28 cellular contexts compared by ENCODE assay signal in the genomic region with DNA sequence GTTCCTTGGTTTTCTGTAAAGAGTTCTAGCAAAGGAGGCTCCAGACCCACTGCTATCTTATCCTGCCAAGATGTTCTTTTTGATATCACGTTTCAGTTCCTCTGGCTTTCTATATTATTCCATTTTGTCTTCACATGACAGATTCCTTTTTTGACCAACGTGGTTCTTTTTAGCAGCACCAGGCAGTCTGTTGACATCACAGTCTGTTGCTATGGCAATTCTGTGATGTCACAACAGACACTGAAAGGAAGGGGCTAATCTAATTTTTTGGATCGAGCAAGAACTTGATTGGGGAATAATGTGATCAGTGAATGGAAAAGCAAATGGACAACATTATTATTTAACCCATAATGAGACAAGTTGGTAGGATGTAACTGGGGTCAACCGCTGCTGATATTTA.
DNase-seq lines count a peak whose midpoint lies in the region; ATAC-seq, FAIRE-seq and TF ChIP-seq lines count a peak whose summit lies in the region.
"Had no signal": no experiment of that assay in that cellular context is flagged by ENCODE, and none has a peak within 500 bp of the region (broad histone marks: within the 10 kb centered on the region; RNA-seq: fewer than 3 reads in every experiment).

No MANE protein-coding gene starts in this region.

- FAIRE-seq in HepG2 (lab: Jason Lieb, UNC) (no peak), K562 (lab: Jason Lieb, UNC) (no peak), H54 (lab: Jason Lieb, UNC) (no peak), small intestine (lab: Jason Lieb, UNC) (no peak)
- FAIRE-seq: GM12891, HTR-8/SVneo, RCC 7860 had no signal

- H3K9ac ChIP-seq in HepG2 (ENCODE audit: insufficient read depth, low read depth, low read length) = no peak overlapping the region
- H3K9ac ChIP-seq in K562 (ENCODE audit: insufficient read depth in 1 of 2, low read depth in 2 of 2, low read length in 2 of 2) = no peak overlapping the region

- peaks cover 4 to 20% of the 10 kb centered on the region in 2 experiments; a peak in 4 of 5 replicates for H3K36me3 ChIP-seq in HepG2 (replicated peaks in 1 of 2; ENCODE audit: control insufficient read depth in 1 of 2, insufficient read depth in 2 of 2, low read length in 2 of 2)
- peaks cover 0 to 14% (median 8%) of the 10 kb centered on the region in 4 donors for H3K36me3 ChIP-seq in right lobe of liver
- H3K36me3 ChIP-seq in K562 (ENCODE audit: control insufficient read depth, insufficient read depth, low read length) = no peaks in the 10 kb centered on the region
- H3K36me3 ChIP-seq in small intestine (ENCODE audit: control insufficient read depth in 2 of 2, insufficient read depth in 2 of 2, low read length in 2 of 2) = peaks cover 0 to 2% of the 10 kb centered on the region in 2 donors
- H3K36me3 ChIP-seq: adrenal gland had no signal

- H2AFZ ChIP-seq in HepG2 (ENCODE audit: low read length) (no peak overlapping the region), K562 (ENCODE audit: low read depth, low read length) (no peak overlapping the region)

- H3K79me2 ChIP-seq in HepG2 (ENCODE audit: insufficient read depth, low read length) (no peaks in the 10 kb centered on the region), K562 (ENCODE audit: control insufficient read depth, insufficient read depth, low read length) (no peaks in the 10 kb centered on the region)

- H4K20me1 ChIP-seq in HepG2 (ENCODE audit: insufficient read depth, low read length) (no peaks in the 10 kb centered on the region), K562 (replicated peaks; ENCODE audit: control insufficient read depth, insufficient read depth, low read length) (no peaks in the 10 kb centered on the region; the same call in 1 of the 2 replicates)

- in situ Hi-C loops in HepG2 (cut with HindIII; ENCODE audit: extremely low pct_ligation_motif_present, low pct_unique_long_range_greater_than_20kb) (no loop called here), K562 (cut with MboI) (no loop called here)

- ATAC-seq in HepG2 (no peak), right lobe of liver (no peak), K562 (no peak)
- ATAC-seq: body of pancreas, HCT116, WTC11 had no signal

- no peaks in the 10 kb centered on the region for H3K27me3 ChIP-seq in HepG2 (ENCODE audit: control insufficient read depth in 1 of 2, insufficient read depth in 2 of 2, low read length in 2 of 2)
- H3K27me3 ChIP-seq in right lobe of liver = no peaks in the 10 kb centered on the region
- H3K27me3 ChIP-seq in K562 (ENCODE audit: control insufficient read depth in 2 of 2, insufficient read depth in 2 of 2, low read length in 2 of 2) = peaks cover 23 to 64% of the 10 kb centered on the region in 2 experiments
- H3K27me3 ChIP-seq in small intestine (ENCODE audit: control insufficient read depth in 2 of 2, insufficient read depth in 2 of 2, low read length in 2 of 2) = no peaks in the 10 kb centered on the region
- H3K27me3 ChIP-seq: adrenal gland, body of pancreas had no signal

- H3K27ac ChIP-seq in HepG2 (ENCODE audit: extremely low read length, insufficient read depth, low read length) = no peak overlapping the region
- no peak overlapping the region for H3K27ac ChIP-seq in right lobe of liver
- no peak overlapping the region for H3K27ac ChIP-seq in K562 (ENCODE audit: extremely low read depth, low read depth, low read length)
- H3K27ac ChIP-seq in small intestine (ENCODE audit: low read depth in 1 of 2, low read length in 1 of 2) = no peak overlapping the region

- WGBS in HepG2 (ENCODE audit: low lambda C conversion rate) = 93% methylated on average over 4 of the region's 4 CpGs
- 21% methylated on average over 4 of the region's 4 CpGs for WGBS in right lobe of liver (ENCODE audit: insufficient coverage, low coverage, low lambda C conversion rate, missing lambda C conversion rate)
- WGBS in K562 (ENCODE audit: insufficient coverage, low coverage, missing lambda C conversion rate) = 0% methylated on average over 4 of the region's 4 CpGs
- WGBS in small intestine, 3 donors = 51 to 62% (median 58%) methylated on average over 4 of the region's 4 CpGs

- POLR2A ChIA-PET in HepG2 (lab: Yijun Ruan, JAX) (interaction anchor here (1.1 kb wide), 1 partner anchor 10 kb away, joined by 3 read pairs; no protein-coding TSS in a partner anchor), K562 (lab: Yijun Ruan, JAX) (interaction anchor here (1.0 kb wide), 1 partner anchor 30 kb away, joined by 3 read pairs; no protein-coding TSS in a partner anchor)

- H3K9me1 ChIP-seq in K562 (ENCODE audit: control insufficient read depth, insufficient read depth, low read length) = no peaks in the 10 kb centered on the region

- TF ChIP-seq RAD21 in HepG2 (CRISPR knock-in tag; IDR thresholded peaks at IDR 0.05) (no peak), K562 (CRISPR knock-in tag; conservative IDR thresholded peaks at IDR 0.05 in 1 of 2, IDR thresholded peaks at IDR 0.05 in 1 of 2) (no peak)

- CTCF ChIA-PET in HepG2 (lab: Yijun Ruan, JAX; ENCODE audit: low intra/inter-chr PET ratio, low total read pairs) = no interaction called here
- CTCF ChIA-PET in K562 (lab: Yijun Ruan, JAX; ENCODE audit: low intra/inter-chr PET ratio) = no interaction called here

- H3K9me3 ChIP-seq in HepG2 (ENCODE audit: low read length) = no peaks in the 10 kb centered on the region
- no peaks in the 10 kb centered on the region for H3K9me3 ChIP-seq in right lobe of liver
- no peaks in the 10 kb centered on the region for H3K9me3 ChIP-seq in K562 (replicated peaks; ENCODE audit: control insufficient read depth, insufficient read depth, low read depth, low read length)
- no peaks in the 10 kb centered on the region for H3K9me3 ChIP-seq in small intestine (ENCODE audit: control insufficient read depth, low read depth)
- H3K9me3 ChIP-seq: adrenal gland, body of pancreas had no signal

- DNase-seq in HepG2 (ENCODE audit: low spot score) = no peak
- no peak for DNase-seq in right lobe of liver
- no peak for DNase-seq in K562 (ENCODE audit: extremely low read depth in 1 of 4, low spot score in 3 of 4)
- DNase-seq in left kidney (ENCODE audit: low read depth, low spot score) = peak; percentile 75
- DNase-seq in NCI-H774 (lab: John Stamatoyannopoulos, UW) = no peak
- no peak for DNase-seq in H54 (ENCODE audit: insufficient read length, low spot score)
- no peak for DNase-seq in small intestine
- no peak for DNase-seq in NCI-H1930 (lab: John Stamatoyannopoulos, UW)
- DNase-seq: ACHN; activated CD4-positive, alpha-beta T cell treated with anti-CD3 and anti-CD28 coated beads, Interleukin-2, amount 10 ng/mL, durations not matched to agents 7 days and 5 days; activated naive CD4-positive, alpha-beta T cell; activated T-cell treated with anti-CD3 and anti-CD28 coated beads, Interleukin-2, amount 50 U/mL, for 48 hours; adrenal gland; body of pancreas; glutamatergic neuron; naive B cell; NK-92 treated with Interleukin-12 subunit alpha and Interleukin-12 subunit beta, amount 100 ng/mL, for 24 hours; occipital lobe; SIG-M5; stimulated activated CD8-positive, alpha-beta memory T cell treated with anti-CD3 and anti-CD28 coated beads, Interleukin-4, amount 100 ng/mL, for 48 hours; SW 1271; T-helper 9 cell; trophoblast cell had no signal

- no peak for TF ChIP-seq EP300 in HepG2 (IDR thresholded peaks at IDR 0.05; ENCODE audit: low read depth in 2 of 2, low read length in 2 of 2)
- TF ChIP-seq EP300 in HepG2 (CRISPR knock-in tag; IDR thresholded peaks at IDR 0.05; ENCODE audit: borderline replicate concordance) = no peak
- no peak for TF ChIP-seq EP300 in K562 (IDR thresholded peaks at IDR 0.05; ENCODE audit: low read length)

- intact Hi-C loops in HepG2 (cut with micrococcal nuclease; ENCODE audit: unreplicated experiment) = no loop called here
- intact Hi-C loops in right lobe of liver (cut with DNase I) = no loop called here
- intact Hi-C loops in K562 (cut with micrococcal nuclease) = no loop called here

- H3K4me1 ChIP-seq in HepG2 (ENCODE audit: insufficient read depth, low read length) = peaks cover 31% of the 10 kb centered on the region
- peaks cover 0 to 59% (median 28%) of the 10 kb centered on the region in 4 donors for H3K4me1 ChIP-seq in right lobe of liver
- no peaks in the 10 kb centered on the region for H3K4me1 ChIP-seq in K562 (replicated peaks in 1 of 2; ENCODE audit: control insufficient read depth in 2 of 2, insufficient read depth in 2 of 2, low read length in 2 of 2)
- peaks cover 0 to 9% of the 10 kb centered on the region in 2 donors for H3K4me1 ChIP-seq in small intestine (ENCODE audit: control insufficient read depth in 2 of 2, insufficient read depth in 1 of 2, low read depth in 1 of 2, low read length in 1 of 2)

- TF ChIP-seq CTCF in HepG2 (CRISPR knock-in tag; IDR thresholded peaks at IDR 0.05) = no peak
- TF ChIP-seq CTCF in right lobe of liver (IDR thresholded peaks at IDR 0.05) = no peak
- no peak for TF ChIP-seq CTCF in K562 (IDR thresholded peaks at IDR 0.05 in 2 of 3, conservative IDR thresholded peaks at IDR 0.05 in 1 of 3; ENCODE audit: insufficient read depth in 2 of 3, low read depth in 1 of 3, low read length in 3 of 3)

- no TSS peak for BruUV-seq in HepG2 (replicated peaks; lab: Mats Ljungman, UMichigan)
- BruUV-seq in K562 (replicated peaks; lab: Mats Ljungman, UMichigan) = no TSS peak

- TF ChIP-seq POLR2A in HepG2 (IDR thresholded peaks at IDR 0.05; ENCODE audit: insufficient read depth in 1 of 2, low read depth in 2 of 2, low read length in 2 of 2) = no peak
- no peak for TF ChIP-seq POLR2A in right lobe of liver (IDR thresholded peaks at IDR 0.05)
- no peak for TF ChIP-seq POLR2A in K562 (conservative IDR thresholded peaks at IDR 0.05)
- TF ChIP-seq POLR2A in H54 (IDR thresholded peaks at IDR 0.05; ENCODE audit: low read depth, low read length) = no peak

- H3K4me3 ChIP-seq in HepG2 (replicated peaks in 1 of 3; ENCODE audit: insufficient read depth in 1 of 3, low read depth in 2 of 3, low read length in 3 of 3) (no peak overlapping the region), right lobe of liver (no peak overlapping the region), K562 (no peak overlapping the region), small intestine (ENCODE audit: low read depth in 1 of 2, low read length in 2 of 2) (no peak overlapping the region)
- H3K4me3 ChIP-seq: adrenal gland, body of pancreas had no signal

- H3K4me2 ChIP-seq in HepG2 (ENCODE audit: low read depth, low read length) (no peak overlapping the region), K562 (ENCODE audit: insufficient read depth, low read length) (no peak overlapping the region)

TF ChIP-seq in K562, 482 proteins besides CTCF, POLR2A, EP300 and RAD21:
- TF ChIP-seq RFX1 (IDR thresholded peaks at IDR 0.05) (peak; percentile 71), ZNF384 (IDR thresholded peaks at IDR 0.05; ENCODE audit: low read depth, low read length) (no peak), ATF1 (CRISPR knock-in tag; IDR thresholded peaks at IDR 0.05) (no peak), ATF1 (tag; IDR thresholded peaks at IDR 0.05) (peak; percentile 58), CREB1 (IDR thresholded peaks at IDR 0.05) (0 out of 2 replicates have a peak, but pooled peaks have one; percentile 19), CREB1 (CRISPR knock-in tag; IDR thresholded peaks at IDR 0.05) (no peak)
TF ChIP-seq in K562: peak in this region for 3.
